In genomic region chr14:23172572-23172971, GRCh38 we compare ENCODE assay signal across 21 cellular contexts. TPM values are rescaled to one million over a fixed set of nuclear protein-coding genes. Genes with fewer than 3 reads are reported as not detected.
"Had no signal": no experiment of that assay in that cellular context is flagged by ENCODE, and none has a peak within 500 bp of the region (broad histone marks: within the 10 kb centered on the region; RNA-seq: fewer than 3 reads in every experiment).

No MANE protein-coding gene starts in this region.

- H3K4me3 ChIP-seq: lung, right atrium auricular region, tibial artery, uterus had no signal

- H3K9me3 Mint-ChIP-seq: endodermal cell, mesothelial cell of epicardium, neural crest cell had no signal

- H3K27ac Mint-ChIP-seq: activated naive CD8-positive, alpha-beta T cell; endodermal cell; T-helper 17 cell had no signal

- H3K9me3 ChIP-seq: right atrium auricular region, tibial artery, uterus had no signal

- H3K36me3 ChIP-seq: right atrium auricular region, uterus had no signal

- H3K4me3 Mint-ChIP-seq: activated naive CD8-positive, alpha-beta T cell; endodermal cell; mesothelial cell of epicardium; neural crest cell; T-helper 17 cell had no signal

- DNase-seq: activated CD4-positive, CD25-positive, alpha-beta regulatory T cell treated with anti-CD3 and anti-CD28 coated beads, Interleukin-2, amount 50 U/mL, for 72 hours; activated T-cell treated with anti-CD3 and anti-CD28 coated beads for 4 hours; central memory CD4-positive, alpha-beta T cell; endodermal cell; foreskin melanocyte; kidney; stimulated activated CD4-positive, alpha-beta T cell treated with anti-CD3 and anti-CD28 coated beads, Interleukin-12 subunit alpha, Interleukin-12 subunit beta, amount 100 ng/mL, for 4 hours; stimulated activated CD4-positive, alpha-beta T cell treated with anti-CD3 and anti-CD28 coated beads, Interleukin-1b, Interleukin-23, amount 100 ng/mL, for 48 hours; stimulated activated CD8-positive, alpha-beta memory T cell treated with anti-CD3 and anti-CD28 coated beads, Interleukin-4, amount 100 ng/mL, for 48 hours; T-helper 17 cell; tibial artery had no signal

- H3K36me3 Mint-ChIP-seq: activated naive CD8-positive, alpha-beta T cell; mesothelial cell of epicardium had no signal

- H3K27me3 ChIP-seq: right atrium auricular region, tibial artery, uterus had no signal

- ATAC-seq: T-helper 17 cell had no signal

- H3K27ac ChIP-seq: right atrium auricular region, tibial artery, VCaP had no signal

- H3K27me3 Mint-ChIP-seq: activated naive CD8-positive, alpha-beta T cell had no signal

RNA-seq across cellular contexts. Expression of gene CEBPE, which starts 53.5 kb away (rescaled TPM):
- total RNA-seq: endodermal cell, epithelial cell of proximal tubule, fibroblast of lung, kidney, left lobe of liver, mesothelial cell of epicardium, neural crest cell, right atrium auricular region, uterus had no signal
- polyA plus RNA-seq: fibroblast of lung had no signal
